Comparison of ENCODE assay signal across 14 cellular contexts in the genomic region with DNA sequence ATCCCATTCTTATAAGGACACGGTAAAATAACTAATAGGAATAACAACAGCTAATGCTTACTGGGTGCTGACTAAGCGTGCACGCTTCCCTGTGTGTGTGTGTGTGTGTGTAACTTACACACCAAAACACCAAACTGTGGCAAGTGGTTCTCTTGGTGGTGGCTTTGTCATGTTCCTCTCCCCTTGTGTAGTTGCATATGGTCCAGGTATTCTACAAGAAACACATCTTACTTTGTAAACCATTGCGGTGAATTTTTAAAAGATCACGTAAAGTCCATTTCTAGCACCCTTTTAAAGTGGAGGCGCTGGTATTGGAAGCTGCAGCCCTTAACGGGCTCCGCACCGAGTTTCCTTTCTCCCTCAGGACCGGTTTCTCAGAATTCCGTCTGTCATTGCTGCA.
DNase-seq lines count a peak whose midpoint lies in the region; ATAC-seq, FAIRE-seq and TF ChIP-seq lines count a peak whose summit lies in the region.
"Had no signal": no experiment of that assay in that cellular context is flagged by ENCODE, and none has a peak within 500 bp of the region (broad histone marks: within the 10 kb centered on the region; RNA-seq: fewer than 3 reads in every experiment).

No MANE protein-coding gene starts in this region.

- H3K4me2 ChIP-seq in H9 (ENCODE audit: insufficient read depth, insufficient read length, low read length), result peak overlapping the region; percentile 12
- peak overlapping the region; percentile 65 to 73 for H3K4me2 ChIP-seq in H1 (ENCODE audit: insufficient read depth in 1 of 2, low read depth in 2 of 2, low read length in 2 of 2)
- no peak overlapping the region for H3K4me2 ChIP-seq in neural cell (ENCODE audit: low read length)
- H3K4me2 ChIP-seq: BLaER1 treated with 17β-estradiol and CSF1 and Interleukin-3, amounts not matched to agents 10 nM and 100 nM had no signal

- peak overlapping the region in 1 of 2 experiments; percentile 88; a peak in 3 of 5 replicates for H3K4me3 Mint-ChIP-seq in H9
- H3K4me3 Mint-ChIP-seq: CD4-positive, CD25-positive, alpha-beta regulatory T cell had no signal

- no peak overlapping the region for H3K56ac ChIP-seq in H9 (ENCODE audit: insufficient read length, low read depth, low read length)
- H3K56ac ChIP-seq in H1 (replicated peaks; ENCODE audit: insufficient read length, low read depth, low read length), result no peak overlapping the region

- CTCF ChIA-PET in H1 (lab: Charles Lee; ENCODE audit: partially characterized antibody), result interaction anchor here (0.6 to 1.9 kb wide), 3 partner anchors 229 to 245 kb away, joined by 3 to 8 read pairs (median 3); no protein-coding TSS in a partner anchor

- TF ChIP-seq EP300 in H1 (IDR thresholded peaks at IDR 0.05; ENCODE audit: borderline replicate concordance in 1 of 2, low read depth in 2 of 2, low read length in 2 of 2) (no peak), neural cell (conservative IDR thresholded peaks at IDR 0.05; ENCODE audit: poor library complexity, severe bottlenecking) (no peak), transverse colon (IDR thresholded peaks at IDR 0.05; ENCODE audit: low read depth) (no peak)

- H2BK15ac ChIP-seq in H9 (ENCODE audit: low read depth, low read length) (no peak overlapping the region), H1 (ENCODE audit: low read length) (peak overlapping the region; percentile 5; the same call in 1 of the 2 replicates)

- TF ChIP-seq POLR2A in H1 (IDR thresholded peaks at IDR 0.05; ENCODE audit: control extremely low read depth in 1 of 2, low read depth in 2 of 2, low read length in 2 of 2) (no peak), transverse colon (IDR thresholded peaks at IDR 0.05) (no peak)

- H3K27ac Mint-ChIP-seq in H9, result no peak overlapping the region
- H3K27ac Mint-ChIP-seq: CD4-positive, CD25-positive, alpha-beta regulatory T cell had no signal

- POLR2A ChIA-PET in H1 (lab: Charles Lee; ENCODE audit: partially characterized antibody), result no interaction called here

- no peak for DNase-seq in H9
- no peak for DNase-seq in H1 (ENCODE audit: low read depth in 1 of 2, low spot score in 2 of 2)
- no peak for DNase-seq in transverse colon
- no peak for DNase-seq in SW480 (ENCODE audit: low spot score)
- no peak for DNase-seq in SIG-M5 (lab: John Stamatoyannopoulos, UW)
- DNase-seq: ACHN; CD4-positive, CD25-positive, alpha-beta regulatory T cell; DMS53 had no signal

- ATAC-seq in GM19452 (IDR thresholded peaks at IDR 0.05; ENCODE audit: unreplicated experiment), result no peak
- ATAC-seq: HCT116, K562 had no signal

- H4K20me1 ChIP-seq in H9 (ENCODE audit: control insufficient read depth, insufficient read depth, insufficient read length) (no peaks in the 10 kb centered on the region), H1 (replicated peaks in 1 of 2; ENCODE audit: control insufficient read depth in 1 of 2, insufficient read depth in 2 of 2, low read length in 2 of 2) (no peaks in the 10 kb centered on the region), neural cell (ENCODE audit: insufficient read depth) (no peaks in the 10 kb centered on the region)

- H3K27me3 Mint-ChIP-seq in H9 (ENCODE audit: low read depth), result peaks cover 98% of the 10 kb centered on the region

- H3K9me3 ChIP-seq in H9 (ENCODE audit: control insufficient read depth, low read depth, low read length), result no peaks in the 10 kb centered on the region
- no peaks in the 10 kb centered on the region for H3K9me3 ChIP-seq in H1 (ENCODE audit: insufficient read depth in 2 of 2, low read depth in 1 of 2, low read length in 1 of 2)
- no peaks in the 10 kb centered on the region for H3K9me3 ChIP-seq in neural cell (ENCODE audit: low read length)
- no peaks in the 10 kb centered on the region for H3K9me3 ChIP-seq in transverse colon
- H3K9me3 ChIP-seq: BLaER1 treated with 17β-estradiol and CSF1 and Interleukin-3, amounts not matched to agents 10 nM and 100 nM had no signal

- H3K36me3 Mint-ChIP-seq in H9 (ENCODE audit: insufficient read depth in 1 of 3, low read depth in 3 of 3), result no peaks in the 10 kb centered on the region
- H3K36me3 Mint-ChIP-seq: CD4-positive, CD25-positive, alpha-beta regulatory T cell had no signal

- H3K79me1 ChIP-seq in H9 (ENCODE audit: insufficient read depth, low read depth, low read length, poor library complexity, severe bottlenecking) (no peaks in the 10 kb centered on the region), H1 (ENCODE audit: low read depth, low read length) (no peaks in the 10 kb centered on the region)

- H3K4me1 Mint-ChIP-seq in H9, result peaks cover 47 to 54% of the 10 kb centered on the region in 2 experiments
- H3K4me1 Mint-ChIP-seq: CD4-positive, CD25-positive, alpha-beta regulatory T cell had no signal

- H4K8ac ChIP-seq in H9 (replicated peaks; ENCODE audit: insufficient read length, low read depth, low read length), result no peak overlapping the region
- H4K8ac ChIP-seq in H1 (ENCODE audit: extremely low read depth, insufficient read depth, low read length), result no peak overlapping the region

- H2BK120ac ChIP-seq in H9 (ENCODE audit: low read depth, low read length, poor library complexity, severe bottlenecking) (no peak overlapping the region), H1 (replicated peaks; ENCODE audit: low read depth, low read length) (no peak overlapping the region)

- H3K79me2 ChIP-seq in H9 (ENCODE audit: insufficient read depth, low read length), result no peaks in the 10 kb centered on the region
- H3K79me2 ChIP-seq in H1 (ENCODE audit: control insufficient read depth in 1 of 2, insufficient read depth in 2 of 2, low read length in 2 of 2), result no peaks in the 10 kb centered on the region
- H3K79me2 ChIP-seq in neural cell (replicated peaks; ENCODE audit: insufficient read depth, low read length), result no peaks in the 10 kb centered on the region

- H3K9ac ChIP-seq in H9 (ENCODE audit: extremely low read depth, insufficient read length, low read length) (no peak overlapping the region), H1 (replicated peaks in 1 of 4; ENCODE audit: extremely low read depth in 1 of 4, low read depth in 3 of 4, low read length in 3 of 4) (no peak overlapping the region), neural cell (ENCODE audit: low read length) (no peak overlapping the region)
- H3K9ac ChIP-seq: BLaER1 treated with 17β-estradiol and CSF1 and Interleukin-3, amounts not matched to agents 10 nM and 100 nM had no signal

- no peak overlapping the region for H2AFZ ChIP-seq in H9 (ENCODE audit: low read length)
- H2AFZ ChIP-seq in H1 (ENCODE audit: low read length), result no peak overlapping the region
- no peak overlapping the region for H2AFZ ChIP-seq in neural cell (ENCODE audit: low read depth, low read length)

- H3T11ph ChIP-seq in H9 (ENCODE audit: low read length), result no peak overlapping the region

- H3K36me3 ChIP-seq in H1 (ENCODE audit: control insufficient read depth in 2 of 4, insufficient read depth in 4 of 4, low read length in 3 of 4), result no peaks in the 10 kb centered on the region
- H3K36me3 ChIP-seq in neural cell (ENCODE audit: insufficient read depth, low read length), result no peaks in the 10 kb centered on the region
- H3K36me3 ChIP-seq in transverse colon, result no peaks in the 10 kb centered on the region
- H3K36me3 ChIP-seq: BLaER1 treated with 17β-estradiol and CSF1 and Interleukin-3, amounts not matched to agents 10 nM and 100 nM had no signal

- H3K27me3 ChIP-seq in H9 (ENCODE audit: insufficient read depth, low read length), result peaks cover 52% of the 10 kb centered on the region
- peaks cover 44 to 75% (median 71%) of the 10 kb centered on the region in 4 experiments for H3K27me3 ChIP-seq in H1 (replicated peaks in 1 of 4; ENCODE audit: control insufficient read depth in 3 of 4, extremely low read depth in 1 of 4, insufficient read depth in 3 of 4, low read length in 3 of 4)
- peaks cover 83% of the 10 kb centered on the region for H3K27me3 ChIP-seq in neural cell (ENCODE audit: insufficient read depth, low read depth, low read length)
- H3K27me3 ChIP-seq in transverse colon, result peaks cover 54% of the 10 kb centered on the region

- no CpG with 5 or more reads among the region's 11 CpGs for WGBS in H9 (ENCODE audit: extremely low coverage, insufficient read length, low lambda C conversion rate)
- WGBS in H1 (ENCODE audit: extremely low coverage in 1 of 2, insufficient coverage in 1 of 2, insufficient read length in 1 of 2, insufficient replicate concordance in 2 of 2, low coverage in 1 of 2, low lambda C conversion rate in 2 of 2, missing lambda C conversion rate in 1 of 2), 2 experiments, result 26% methylated on average over 11 of the region's 11 CpGs; no CpG with 5 or more reads in 1 of the 2 experiments
- WGBS in transverse colon (ENCODE audit: low coverage in 1 of 2), 2 donors, result 40 to 54% methylated on average over 9 to 11 of the region's 11 CpGs

- no peak overlapping the region for H3K18ac ChIP-seq in H9 (ENCODE audit: insufficient read length, low read depth, low read length)
- no peak overlapping the region; the same call in none of the 2 replicates for H3K18ac ChIP-seq in H1 (ENCODE audit: extremely low read depth, low read length)

- H3K4me1 ChIP-seq in H9 (ENCODE audit: insufficient read depth, low read length), result peaks cover 2% of the 10 kb centered on the region; the same call in 1 of the 2 replicates
- peaks cover 6 to 32% (median 17%) of the 10 kb centered on the region in 4 experiments for H3K4me1 ChIP-seq in H1 (replicated peaks in 1 of 4; ENCODE audit: control insufficient read depth in 3 of 4, insufficient read depth in 4 of 4, low read length in 3 of 4)
- H3K4me1 ChIP-seq in transverse colon, result peaks cover 0 to 11% (median 2%) of the 10 kb centered on the region in 4 donors
- H3K4me1 ChIP-seq: BLaER1 treated with 17β-estradiol and CSF1 and Interleukin-3, amounts not matched to agents 10 nM and 100 nM had no signal

- H2AK5ac ChIP-seq in H9 (ENCODE audit: insufficient read length, low read length) (no peak overlapping the region), H1 (ENCODE audit: low read depth, low read length) (no peak overlapping the region)

- no peaks in the 10 kb centered on the region for H3F3A ChIP-seq in neural cell (ENCODE audit: insufficient read depth, low read length, poor library complexity, severe bottlenecking)

- H4K5ac ChIP-seq in H9 (ENCODE audit: insufficient read length, low read depth, low read length) (no peak overlapping the region), H1 (ENCODE audit: insufficient read length, low read depth, low read length) (no peak overlapping the region)

- FAIRE-seq in H1 (lab: Jason Lieb, UNC), result no peak
- FAIRE-seq: K562 had no signal

- H3K4ac ChIP-seq in H9 (ENCODE audit: low read depth, low read length), result no peak overlapping the region
- H3K4ac ChIP-seq in H1 (replicated peaks; ENCODE audit: insufficient read length, low read depth, low read length), result no peak overlapping the region

- no peak overlapping the region for H2BK12ac ChIP-seq in H9 (ENCODE audit: insufficient read length, low read depth, low read length)
- 0 out of 2 replicates have a peak overlapping the region, but pooled peaks have one; percentile 39 for H2BK12ac ChIP-seq in H1 (ENCODE audit: low read depth, low read length)

- TF ChIP-seq CTCF in H9 (conservative IDR thresholded peaks at IDR 0.05) (no peak), H1 (IDR thresholded peaks at IDR 0.05; ENCODE audit: control extremely low read depth in 1 of 3, insufficient read depth in 1 of 3, low read depth in 1 of 3, low read length in 3 of 3) (no peak), neural cell (IDR thresholded peaks at IDR 0.05; ENCODE audit: poor library complexity, severe bottlenecking) (no peak), transverse colon (IDR thresholded peaks at IDR 0.05) (no peak)

- H3K27ac ChIP-seq in H9 (ENCODE audit: insufficient read length, low read depth, low read length) (no peak overlapping the region), H1 (ENCODE audit: low read depth, low read length) (no peak overlapping the region), neural cell (ENCODE audit: low read length) (no peak overlapping the region), transverse colon (peak overlapping the region; percentile 2 to 77 (median 66))
- H3K27ac ChIP-seq: BLaER1 treated with 17β-estradiol and CSF1 and Interleukin-3, amounts not matched to agents 10 nM and 100 nM; HL-60 had no signal

- TF ChIP-seq RAD21 in H1 (IDR thresholded peaks at IDR 0.05 in 1 of 2, conservative IDR thresholded peaks at IDR 0.05 in 1 of 2; ENCODE audit: low read depth in 2 of 2, low read length in 2 of 2), result no peak
- no peak for TF ChIP-seq RAD21 in neural cell (conservative IDR thresholded peaks at IDR 0.05)

- intact Hi-C loops in transverse colon (cut with DNase I; ENCODE audit: low total_unique reads), result no loop called here

- H3K14ac ChIP-seq in H9 (ENCODE audit: insufficient read depth, low read length), result no peak overlapping the region
- no peak overlapping the region for H3K14ac ChIP-seq in H1 (ENCODE audit: insufficient read length)

- peak overlapping the region in 2 of 4 experiments; percentile 6 to 62; a peak in 3 of 8 replicates for H3K4me3 ChIP-seq in H1 (ENCODE audit: extremely low read depth in 1 of 4, insufficient read depth in 2 of 4, low read depth in 3 of 4, low read length in 4 of 4)
- H3K4me3 ChIP-seq in neural cell (ENCODE audit: low read length), result peak overlapping the region; percentile 24
- no peak overlapping the region for H3K4me3 ChIP-seq in transverse colon
- H3K4me3 ChIP-seq: BLaER1 treated with 17β-estradiol and CSF1 and Interleukin-3, amounts not matched to agents 10 nM and 100 nM; K562 had no signal

- H2BK5ac ChIP-seq in H9 (ENCODE audit: insufficient read length, low read length) (no peak overlapping the region), H1 (ENCODE audit: low read depth, low read length) (no peak overlapping the region)

- in situ Hi-C loops in transverse colon (cut with MboI; ENCODE audit: low pct_ligation_motif_present in 1 of 4, low pct_unique_long_range_greater_than_20kb in 1 of 4, low sequenced_read_pairs in 3 of 4), result no loop called here

- H3K9me2 ChIP-seq in neural cell (ENCODE audit: insufficient read depth, low read length), result no peaks in the 10 kb centered on the region

- peaks cover 17% of the 10 kb centered on the region for H3K23me2 ChIP-seq in H9 (ENCODE audit: insufficient read length, low read depth, low read length, poor library complexity, severe bottlenecking)
- H3K23me2 ChIP-seq in H1 (ENCODE audit: low read depth, low read length), result peaks cover 12% of the 10 kb centered on the region; the same call in 1 of the 2 replicates

- H2BK20ac ChIP-seq in H9 (ENCODE audit: low read depth, low read length, poor library complexity, severe bottlenecking) (no peak overlapping the region), H1 (ENCODE audit: low read length) (no peak overlapping the region)

- no peaks in the 10 kb centered on the region; a peak in 2 of 5 replicates for H3K9me3 Mint-ChIP-seq in H9

- no peak overlapping the region for H3K23ac ChIP-seq in H9 (ENCODE audit: insufficient read length, low read depth, low read length)
- no peak overlapping the region for H3K23ac ChIP-seq in H1 (ENCODE audit: insufficient read length)

- H4K91ac ChIP-seq in H9 (ENCODE audit: insufficient read length, low read depth, low read length) (no peak overlapping the region), H1 (replicated peaks; ENCODE audit: insufficient read length, low read length) (no peak overlapping the region)

Comparison
In these comparisons a context has a peak if more than half of its experiments do, and no peak if none do; other contexts are left out.
1. H3K27ac ChIP-seq: peak in transverse colon (4 of 4); none in H9 (single experiment), H1 (single experiment) and neural cell (single experiment).